Comparison of ENCODE assay signal across 25 cellular contexts in the genomic region with DNA sequence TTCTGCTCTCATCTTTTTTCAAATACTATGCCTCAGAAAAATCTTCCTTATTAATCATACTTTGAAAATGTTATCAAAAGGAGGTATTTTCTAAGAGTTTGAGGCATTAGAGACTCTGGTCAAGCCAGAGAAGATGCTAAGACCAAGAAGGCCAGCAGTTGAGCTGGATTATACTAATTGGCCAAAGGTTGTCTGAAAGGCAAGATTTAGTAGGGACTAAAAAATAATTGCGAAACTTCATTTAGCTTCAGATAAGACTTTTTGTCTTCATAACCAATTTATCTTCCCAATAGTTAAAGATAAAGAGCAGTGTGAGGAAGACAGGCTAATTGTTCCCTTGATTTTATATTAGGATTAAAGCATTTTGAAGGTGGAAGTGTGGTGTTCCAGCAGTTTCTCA.
DNase-seq lines count a peak whose midpoint lies in the region; ATAC-seq, FAIRE-seq and TF ChIP-seq lines count a peak whose summit lies in the region.
"Had no signal": no experiment of that assay in that cellular context is flagged by ENCODE, and none has a peak within 500 bp of the region (broad histone marks: within the 10 kb centered on the region; RNA-seq: fewer than 3 reads in every experiment).

No MANE protein-coding gene starts in this region.

- FAIRE-seq in HepG2 (lab: Jason Lieb, UNC) (no peak), GM12891 (lab: Jason Lieb, UNC) (no peak)
- FAIRE-seq: A204.1, GM12878, GM19239 had no signal

- H3K9me3 ChIP-seq in right lobe of liver (no peaks in the 10 kb centered on the region), HepG2 (ENCODE audit: low read length) (peaks cover 77% of the 10 kb centered on the region), IMR-90 (ENCODE audit: control insufficient read depth, insufficient read depth, low read length) (no peaks in the 10 kb centered on the region), SJCRH30 (replicated peaks) (no peaks in the 10 kb centered on the region)
- H3K9me3 ChIP-seq: BE2C, BLaER1 had no signal

- no peak overlapping the region for H3K23ac ChIP-seq in IMR-90 (ENCODE audit: low read depth, low read length)

- DNase-seq in right lobe of liver (no peak), HepG2 (ENCODE audit: low spot score) (no peak), IMR-90 (no peak), left lobe of liver (ENCODE audit: low spot score) (no peak), SJCRH30 (no peak), GM12891 (ENCODE audit: insufficient read length, low spot score) (no peak)
- DNase-seq: 8988T; ACHN; BE2C; C1 segment of cervical spinal cord; CD4-positive, alpha-beta memory T cell; CD4-positive, CD25-positive, alpha-beta regulatory T cell; CD8-positive, alpha-beta memory T cell; COR-L47; DMS 273 treated with DMSO at 0.1 percent for 48 hours; DMS153; DMS53; DMS79; DND-41; EL; GDM1 had no signal

- peaks cover 0 to 21% (median 4%) of the 10 kb centered on the region in 4 donors for H3K4me1 ChIP-seq in right lobe of liver
- H3K4me1 ChIP-seq in HepG2 (ENCODE audit: insufficient read depth, low read length) = no peaks in the 10 kb centered on the region
- no peaks in the 10 kb centered on the region for H3K4me1 ChIP-seq in IMR-90 (ENCODE audit: control insufficient read depth, insufficient read depth, low read length)
- no peaks in the 10 kb centered on the region for H3K4me1 ChIP-seq in SJCRH30
- H3K4me1 ChIP-seq: BE2C, BLaER1 had no signal

- no peak overlapping the region for H3K14ac ChIP-seq in IMR-90 (replicated peaks; ENCODE audit: low read depth, low read length)

- no peaks in the 10 kb centered on the region for H3K9me1 ChIP-seq in IMR-90 (ENCODE audit: insufficient read depth, low read length)

- no peak overlapping the region for H2AK5ac ChIP-seq in IMR-90 (ENCODE audit: low read depth, low read length)

- no peak overlapping the region for H2BK120ac ChIP-seq in IMR-90 (ENCODE audit: low read depth, low read length)

- in situ Hi-C loops in HepG2 (cut with HindIII; ENCODE audit: extremely low pct_ligation_motif_present, low pct_unique_long_range_greater_than_20kb) = no loop called here
- in situ Hi-C loops in IMR-90 (cut with MboI; ENCODE audit: low sequenced_read_pairs) = no loop called here

- H3K4me3 ChIP-seq in right lobe of liver (no peak overlapping the region), HepG2 (replicated peaks in 1 of 3; ENCODE audit: insufficient read depth in 1 of 3, low read depth in 2 of 3, low read length in 3 of 3) (no peak overlapping the region), IMR-90 (ENCODE audit: insufficient read depth, low read depth, low read length) (no peak overlapping the region), SJCRH30 (no peak overlapping the region)
- H3K4me3 ChIP-seq: BLaER1, GM12878 had no signal

- H3K4ac ChIP-seq in IMR-90 (ENCODE audit: low read depth, low read length) = no peak overlapping the region

- TF ChIP-seq EP300 in HepG2 (IDR thresholded peaks at IDR 0.05; ENCODE audit: low read depth in 2 of 2, low read length in 2 of 2) (no peak), HepG2 (CRISPR knock-in tag; IDR thresholded peaks at IDR 0.05; ENCODE audit: borderline replicate concordance) (no peak)

- H4K20me1 ChIP-seq in HepG2 (ENCODE audit: insufficient read depth, low read length) (no peaks in the 10 kb centered on the region), IMR-90 (ENCODE audit: insufficient read depth, low read length) (no peaks in the 10 kb centered on the region)
- H4K20me1 ChIP-seq: BLaER1 had no signal

- H3K18ac ChIP-seq in IMR-90 (ENCODE audit: low read depth, low read length) = no peak overlapping the region

- H2BK5ac ChIP-seq in IMR-90 (ENCODE audit: low read depth, low read length, poor library complexity, severe bottlenecking) = no peak overlapping the region

- peak in 3 of 4 donors; percentile 30 to 40 (median 36) for ATAC-seq in right lobe of liver
- ATAC-seq in HepG2 = no peak
- no peak for ATAC-seq in IMR-90 (ENCODE audit: low read depth)
- peak; percentile 26 for ATAC-seq in left lobe of liver
- ATAC-seq: GM12878 had no signal

- TF ChIP-seq CTCF in right lobe of liver (IDR thresholded peaks at IDR 0.05) (no peak), HepG2 (CRISPR knock-in tag; IDR thresholded peaks at IDR 0.05) (no peak), IMR-90 (conservative IDR thresholded peaks at IDR 0.05; ENCODE audit: low read depth, low read length) (no peak)

- no peak overlapping the region for H2AFZ ChIP-seq in HepG2 (ENCODE audit: low read length)
- no peak overlapping the region for H2AFZ ChIP-seq in IMR-90 (replicated peaks; ENCODE audit: low read length, poor library complexity)

- CTCF ChIA-PET in HepG2 (lab: Yijun Ruan, JAX; ENCODE audit: low intra/inter-chr PET ratio, low total read pairs) (no interaction called here), IMR-90 (lab: Yijun Ruan, JAX) (no interaction called here)

- no peak overlapping the region for H4K91ac ChIP-seq in IMR-90 (ENCODE audit: insufficient read depth, low read depth, low read length)

- TF ChIP-seq POLR2A in right lobe of liver (IDR thresholded peaks at IDR 0.05) (no peak), HepG2 (IDR thresholded peaks at IDR 0.05; ENCODE audit: insufficient read depth in 1 of 2, low read depth in 2 of 2, low read length in 2 of 2) (no peak), IMR-90 (IDR thresholded peaks at IDR 0.05; ENCODE audit: low read depth, low read length) (no peak), GM12891 (IDR thresholded peaks at IDR 0.05; ENCODE audit: low read depth, low read length) (no peak)

- POLR2A ChIA-PET in HepG2 (lab: Yijun Ruan, JAX) (no interaction called here), IMR-90 (lab: Charles Lee; ENCODE audit: unreplicated experiment) (no interaction called here)

- H2BK20ac ChIP-seq in IMR-90 (ENCODE audit: low read depth, low read length) = no peak overlapping the region

- intact Hi-C loops in right lobe of liver (cut with DNase I) (no loop called here), HepG2 (cut with micrococcal nuclease; ENCODE audit: unreplicated experiment) (no loop called here), IMR-90 (cut with micrococcal nuclease) (no loop called here)

- TF ChIP-seq RAD21 in HepG2 (CRISPR knock-in tag; IDR thresholded peaks at IDR 0.05) (no peak), IMR-90 (IDR thresholded peaks at IDR 0.05; ENCODE audit: low read length) (no peak)

- no peaks in the 10 kb centered on the region for H3K27me3 ChIP-seq in right lobe of liver
- no peaks in the 10 kb centered on the region for H3K27me3 ChIP-seq in HepG2 (ENCODE audit: control insufficient read depth in 1 of 2, insufficient read depth in 2 of 2, low read length in 2 of 2)
- H3K27me3 ChIP-seq in IMR-90 (ENCODE audit: control insufficient read depth, insufficient read depth, low read length) = no peaks in the 10 kb centered on the region
- no peaks in the 10 kb centered on the region for H3K27me3 ChIP-seq in SJCRH30
- H3K27me3 ChIP-seq: BE2C, BLaER1 had no signal

- H3K79me2 ChIP-seq in HepG2 (ENCODE audit: insufficient read depth, low read length) = no peaks in the 10 kb centered on the region

- H3K27ac ChIP-seq in right lobe of liver (no peak overlapping the region), HepG2 (ENCODE audit: extremely low read length, insufficient read depth, low read length) (no peak overlapping the region), IMR-90 (ENCODE audit: insufficient read depth, low read length) (no peak overlapping the region), SJCRH30 (no peak overlapping the region)
- H3K27ac ChIP-seq: BLaER1 had no signal

- no peak overlapping the region for H4K8ac ChIP-seq in IMR-90 (ENCODE audit: low read depth in 2 of 2, low read length in 2 of 2)

- no peak overlapping the region for H2BK15ac ChIP-seq in IMR-90 (ENCODE audit: low read depth, low read length)

- H3K9ac ChIP-seq in HepG2 (ENCODE audit: insufficient read depth, low read depth, low read length) (no peak overlapping the region), IMR-90 (ENCODE audit: low read depth, low read length) (no peak overlapping the region)
- H3K9ac ChIP-seq: BLaER1 had no signal

- WGBS in right lobe of liver (ENCODE audit: insufficient coverage, low coverage, low lambda C conversion rate, missing lambda C conversion rate) = 17% methylated on average over 1 of the region's 1 CpG
- WGBS in HepG2 (ENCODE audit: low lambda C conversion rate) = 8% methylated on average over 1 of the region's 1 CpG
- no CpG with 5 or more reads among the region's 1 CpG for WGBS in IMR-90 (ENCODE audit: extremely low coverage in 2 of 2, insufficient read length in 1 of 2), 2 experiments

- H3K79me1 ChIP-seq in IMR-90 (ENCODE audit: low read depth in 1 of 2, low read length in 2 of 2) = no peaks in the 10 kb centered on the region

- H3K56ac ChIP-seq in IMR-90 (ENCODE audit: extremely low read depth, insufficient read depth, low read length) = no peak overlapping the region

- H3K4me2 ChIP-seq in HepG2 (ENCODE audit: low read depth, low read length) (no peak overlapping the region), IMR-90 (ENCODE audit: low read depth, low read length) (no peak overlapping the region)
- H3K4me2 ChIP-seq: BLaER1 had no signal

- H3K36me3 ChIP-seq in right lobe of liver (no peaks in the 10 kb centered on the region), HepG2 (replicated peaks in 1 of 2; ENCODE audit: control insufficient read depth in 1 of 2, insufficient read depth in 2 of 2, low read length in 2 of 2) (no peaks in the 10 kb centered on the region), IMR-90 (ENCODE audit: control insufficient read depth, insufficient read depth, low read length) (no peaks in the 10 kb centered on the region), SJCRH30 (no peaks in the 10 kb centered on the region)
- H3K36me3 ChIP-seq: BE2C, BLaER1 had no signal

- no peak overlapping the region for H4K5ac ChIP-seq in IMR-90 (ENCODE audit: low read depth, low read length)

- dilution Hi-C loops in IMR-90 (cut with HindIII; ENCODE audit: low sequenced_read_pairs, unreplicated experiment) = no loop called here

- BruUV-seq in HepG2 (replicated peaks; lab: Mats Ljungman, UMichigan) = no TSS peak
- BruUV-seq in IMR-90 (replicated peaks; lab: Mats Ljungman, UMichigan) = no TSS peak

- H2AK9ac ChIP-seq in IMR-90 (replicated peaks; ENCODE audit: low read depth, low read length, poor library complexity) = no peak overlapping the region

TF ChIP-seq in HepG2, 621 proteins besides CTCF, POLR2A, EP300 and RAD21 (continues in another document):
- TF ChIP-seq MXI1 (IDR thresholded peaks at IDR 0.05; ENCODE audit: borderline replicate concordance, low read depth, low read length) = no peak
- TF ChIP-seq ZNF382 (CRISPR knock-in tag; IDR thresholded peaks at IDR 0.05; ENCODE audit: borderline replicate concordance) = no peak
- TF ChIP-seq ZNF12 (CRISPR knock-in tag; IDR thresholded peaks at IDR 0.05) = no peak

TF ChIP-seq in IMR-90, 13 proteins besides CTCF, POLR2A, EP300 and RAD21 (continues in another document):
- TF ChIP-seq MXI1 (IDR thresholded peaks at IDR 0.05; ENCODE audit: borderline replicate concordance, low read depth, low read length) (no peak), CEBPB (IDR thresholded peaks at IDR 0.05; ENCODE audit: low read depth, low read length) (0 out of 2 replicates have a peak, but pooled peaks have one; percentile 57)

TF ChIP-seq in GM12891, 5 proteins besides CTCF, POLR2A, EP300 and RAD21 (continues in another document):
- TF ChIP-seq POU2F2 (IDR thresholded peaks at IDR 0.05; ENCODE audit: low read depth, low read length) (no peak), POLR2AphosphoS5 (IDR thresholded peaks at IDR 0.05; ENCODE audit: low read depth, low read length) (no peak), TAF1 (IDR thresholded peaks at IDR 0.05; ENCODE audit: low read depth, low read length) (no peak), SPI1 (IDR thresholded peaks at IDR 0.05; ENCODE audit: low read depth, low read length) (no peak)

Comparison
In these comparisons a context has a peak if more than half of its experiments do, and no peak if none do; other contexts are left out.
1. ATAC-seq: peak in right lobe of liver (3 of 4) and left lobe of liver (single experiment); none in HepG2 (single experiment) and IMR-90 (single experiment).